ENCODE assay signal across 12 cellular contexts in genomic region chr2:143282684-143283083, GRCh38.
DNase-seq lines count a peak whose midpoint lies in the region; ATAC-seq lines count a peak whose summit lies in the region.
"Had no signal": no experiment of that assay in that cellular context is flagged by ENCODE, and none has a peak within 500 bp of the region (broad histone marks: within the 10 kb centered on the region; RNA-seq: fewer than 3 reads in every experiment).

No MANE protein-coding gene starts in this region.

- no peak overlapping the region for H3K27ac ChIP-seq in CD4-positive, CD25-positive, alpha-beta regulatory T cell (ENCODE audit: insufficient read depth, low read length, poor library complexity, severe bottlenecking)

- H3K36me3 Mint-ChIP-seq in CD4-positive, CD25-positive, alpha-beta regulatory T cell, result peaks cover 9% of the 10 kb centered on the region
- H3K36me3 Mint-ChIP-seq in naive thymus-derived CD8-positive, alpha-beta T cell, result peaks cover 3 to 29% (median 10%) of the 10 kb centered on the region in 3 donors

- no peak for ATAC-seq in CD4-positive, CD25-positive, alpha-beta regulatory T cell (ENCODE audit: low read depth in 2 of 2)
- ATAC-seq in GM18867 (IDR thresholded peaks at IDR 0.05; ENCODE audit: unreplicated experiment), result peak; percentile 42
- no peak for ATAC-seq in naive thymus-derived CD8-positive, alpha-beta T cell
- no peak for ATAC-seq in GM19395 (IDR thresholded peaks at IDR 0.05; ENCODE audit: unreplicated experiment)
- no peak for ATAC-seq in GM19455 (IDR thresholded peaks at IDR 0.05; ENCODE audit: unreplicated experiment)

- peak in 1 of 3 donors; percentile 38 for DNase-seq in CD4-positive, CD25-positive, alpha-beta regulatory T cell
- peak; percentile 47 to 50 for DNase-seq in activated CD4-positive, alpha-beta T cell treated with anti-CD3 and anti-CD28 coated beads, Interleukin-2, amount 50 U/mL, for 48 hours
- DNase-seq in iPS-NIHi7 (ENCODE audit: extremely low spot score), result peak; percentile 25
- DNase-seq in naive thymus-derived CD8-positive, alpha-beta T cell, result no peak
- DNase-seq in MV-4-11 (lab: John Stamatoyannopoulos, UW), result no peak
- DNase-seq: aorta, NCI-H2171 treated with DMSO at 0.1 percent for 48 hours had no signal

- H3K27me3 ChIP-seq in CD4-positive, CD25-positive, alpha-beta regulatory T cell (ENCODE audit: control insufficient read depth, insufficient read depth, low read length), result no peaks in the 10 kb centered on the region

- no peaks in the 10 kb centered on the region for H3K9me3 ChIP-seq in CD4-positive, CD25-positive, alpha-beta regulatory T cell (ENCODE audit: control insufficient read depth in 2 of 2, low read length in 2 of 2)

- H3K27ac Mint-ChIP-seq in CD4-positive, CD25-positive, alpha-beta regulatory T cell, result peak overlapping the region in 2 of 3 donors; percentile 2 to 10
- H3K27ac Mint-ChIP-seq in naive thymus-derived CD8-positive, alpha-beta T cell, result peak overlapping the region in 5 of 10 donors; percentile 11 to 68 (median 26)
- H3K27ac Mint-ChIP-seq: nephron; T-helper 1 cell treated with Interleukin-12 subunit alpha and Interleukin-12 subunit beta and Interleukin-4 antibody, amounts not matched to agents 30 μg/mL and 1 μg/mL, for 36 hours had no signal

- H3K4me1 ChIP-seq in CD4-positive, CD25-positive, alpha-beta regulatory T cell (ENCODE audit: control insufficient read depth, insufficient read depth, low read length, poor library complexity, severe bottlenecking), result peaks cover 4% of the 10 kb centered on the region

- no peak overlapping the region for H3K4me3 Mint-ChIP-seq in CD4-positive, CD25-positive, alpha-beta regulatory T cell
- H3K4me3 Mint-ChIP-seq in naive thymus-derived CD8-positive, alpha-beta T cell, result no peak overlapping the region
- H3K4me3 Mint-ChIP-seq: nephron; T-helper 1 cell treated with Interleukin-12 subunit alpha and Interleukin-12 subunit beta and Interleukin-4 antibody, amounts not matched to agents 30 μg/mL and 1 μg/mL, for 36 hours had no signal

- peaks cover 32 to 58% (median 43%) of the 10 kb centered on the region in 4 donors for H3K4me1 Mint-ChIP-seq in CD4-positive, CD25-positive, alpha-beta regulatory T cell
- peaks cover 8 to 44% (median 30%) of the 10 kb centered on the region in 4 donors for H3K4me1 Mint-ChIP-seq in naive thymus-derived CD8-positive, alpha-beta T cell
- H3K4me1 Mint-ChIP-seq: nephron had no signal

- no peaks in the 10 kb centered on the region for H3K27me3 Mint-ChIP-seq in CD4-positive, CD25-positive, alpha-beta regulatory T cell
- no peaks in the 10 kb centered on the region for H3K27me3 Mint-ChIP-seq in naive thymus-derived CD8-positive, alpha-beta T cell

- POLR2A ChIA-PET in naive thymus-derived CD8-positive, alpha-beta T cell (lab: Charles Lee), result no interaction called here

- H3K36me3 ChIP-seq in CD4-positive, CD25-positive, alpha-beta regulatory T cell (ENCODE audit: control insufficient read depth, insufficient read depth, low read length), result peaks cover 12% of the 10 kb centered on the region

- H3K4me3 ChIP-seq in CD4-positive, CD25-positive, alpha-beta regulatory T cell (ENCODE audit: low read depth, low read length), result no peak overlapping the region

- H3K9me3 Mint-ChIP-seq in CD4-positive, CD25-positive, alpha-beta regulatory T cell, result no peaks in the 10 kb centered on the region
- H3K9me3 Mint-ChIP-seq in naive thymus-derived CD8-positive, alpha-beta T cell, result no peaks in the 10 kb centered on the region
- H3K9me3 Mint-ChIP-seq: nephron; T-helper 1 cell treated with Interleukin-12 subunit alpha and Interleukin-12 subunit beta and Interleukin-4 antibody, amounts not matched to agents 30 μg/mL and 1 μg/mL, for 36 hours had no signal

Comparison
In these comparisons a context has a peak if more than half of its experiments do, and no peak if none do; other contexts are left out.
1. DNase-seq: peak in activated CD4-positive, alpha-beta T cell treated with anti-CD3 and anti-CD28 coated beads, Interleukin-2, amount 50 U/mL, for 48 hours (2 of 2) and iPS-NIHi7 (single experiment); none in naive thymus-derived CD8-positive, alpha-beta T cell (0 of 10) and MV-4-11 (single experiment).